ENCODE assay signal across 26 cellular contexts in the genomic region with DNA sequence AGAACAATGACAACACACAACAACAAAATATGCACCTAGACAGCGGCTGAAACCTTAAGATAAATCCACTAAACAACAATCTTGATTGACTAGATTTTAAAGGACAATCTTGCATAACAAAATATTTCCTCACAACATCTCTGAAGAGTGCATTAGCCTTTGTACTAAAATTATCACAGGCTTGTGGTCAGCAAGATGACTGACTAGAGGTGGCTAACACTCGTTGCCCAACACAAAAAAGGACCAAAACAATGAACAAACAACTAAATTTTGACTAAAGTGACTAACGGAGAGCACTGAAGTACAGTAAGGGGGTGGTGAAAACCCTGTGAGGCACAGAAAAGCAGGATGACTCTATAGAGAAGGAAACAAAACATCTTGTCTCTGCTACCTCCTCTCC.
"Had no signal": no experiment of that assay in that cellular context is flagged by ENCODE, and none has a peak within 500 bp of the region (broad histone marks: within the 10 kb centered on the region; RNA-seq: fewer than 3 reads in every experiment).

No MANE protein-coding gene starts in this region.

- H3K9me3 ChIP-seq: gastroesophageal sphincter, prostate gland, sigmoid colon, testis, tibial artery had no signal

- H3K27me3 ChIP-seq: dorsolateral prefrontal cortex, gastroesophageal sphincter, heart left ventricle, hepatocyte, left lung, sigmoid colon, spleen, testis, tibial artery had no signal

- H3K4me2 ChIP-seq: hepatocyte had no signal

- H3K36me3 ChIP-seq: gastroesophageal sphincter, heart left ventricle, left lung, prostate gland, sigmoid colon, spleen, tibial artery had no signal

- H2AFZ ChIP-seq: hepatocyte, parathyroid adenoma had no signal

- H3K36me3 Mint-ChIP-seq: natural killer cell; stimulated activated memory B cell treated with anti-CD40 and anti-IgM and Interleukin-4, amounts not matched to agents 10 μg/mL and 1 μg/mL and 100 μg/mL, for 72 hours; type B pancreatic cell had no signal

- H3K79me2 ChIP-seq: hepatocyte, parathyroid adenoma had no signal

- H3K4me1 ChIP-seq: gastroesophageal sphincter, left lung, parathyroid adenoma, prostate gland, sigmoid colon, spleen, testis, tibial artery had no signal

- H3K9ac ChIP-seq: parathyroid adenoma had no signal

- H3K27ac ChIP-seq: epithelial cell of prostate, gastroesophageal sphincter, heart left ventricle, hepatocyte, left lung, parathyroid adenoma, prostate gland, sigmoid colon, skin epidermis, spleen, testis, tibial artery had no signal

- ATAC-seq: esophagus mucosa; gastroesophageal sphincter; heart left ventricle; left cardiac atrium; left lung; natural killer cell; right cardiac atrium; stimulated activated memory B cell treated with anti-CD40 and anti-IgM and Interleukin-4, amounts not matched to agents 10 μg/mL and 1 μg/mL and 100 μg/mL, for 72 hours; stimulated activated naive CD8-positive, alpha-beta T cell treated with anti-CD3 and anti-CD28 coated beads, Interleukin-15, Interleukin-2, amounts not matched to agents 100 U/mL and 50 U/mL, for 24 hours had no signal

- H3K4me1 Mint-ChIP-seq: natural killer cell; neural crest cell; stimulated activated memory B cell treated with anti-CD40 and anti-IgM and Interleukin-4, amounts not matched to agents 10 μg/mL and 1 μg/mL and 100 μg/mL, for 72 hours had no signal

- DNase-seq: dorsolateral prefrontal cortex; effector CD4-positive, alpha-beta T cell; foreskin fibroblast; heart left ventricle; kidney; left cardiac atrium; left lung; mesendoderm; natural killer cell; right cardiac atrium; sigmoid colon; spleen; stimulated activated CD4-positive, alpha-beta T cell treated with anti-CD3 and anti-CD28 coated beads, Interleukin-4, amount 100 ng/mL, for 4 hours; stimulated activated naive CD8-positive, alpha-beta T cell treated with anti-CD3 and anti-CD28 coated beads, Interleukin-15, Interleukin-2, amounts not matched to agents 100 U/mL and 50 U/mL, for 24 hours; testis; tibial artery had no signal

- H3K9me3 Mint-ChIP-seq: type B pancreatic cell had no signal

- H3K27ac Mint-ChIP-seq: natural killer cell; stimulated activated memory B cell treated with anti-CD40 and anti-IgM and Interleukin-4, amounts not matched to agents 10 μg/mL and 1 μg/mL and 100 μg/mL, for 72 hours; type B pancreatic cell had no signal

- H3K27me3 Mint-ChIP-seq: stimulated activated memory B cell treated with anti-CD40 and anti-IgM and Interleukin-4, amounts not matched to agents 10 μg/mL and 1 μg/mL and 100 μg/mL, for 72 hours; type B pancreatic cell had no signal

- H3K4me3 ChIP-seq: dorsolateral prefrontal cortex, gastroesophageal sphincter, heart left ventricle, hepatocyte, left lung, prostate gland, sigmoid colon, skin epidermis, spleen, testis, tibial artery had no signal

- H3K4me3 Mint-ChIP-seq: natural killer cell; neural crest cell; stimulated activated memory B cell treated with anti-CD40 and anti-IgM and Interleukin-4, amounts not matched to agents 10 μg/mL and 1 μg/mL and 100 μg/mL, for 72 hours; type B pancreatic cell had no signal
